13 cellular contexts compared by ENCODE assay signal in the genomic region with DNA sequence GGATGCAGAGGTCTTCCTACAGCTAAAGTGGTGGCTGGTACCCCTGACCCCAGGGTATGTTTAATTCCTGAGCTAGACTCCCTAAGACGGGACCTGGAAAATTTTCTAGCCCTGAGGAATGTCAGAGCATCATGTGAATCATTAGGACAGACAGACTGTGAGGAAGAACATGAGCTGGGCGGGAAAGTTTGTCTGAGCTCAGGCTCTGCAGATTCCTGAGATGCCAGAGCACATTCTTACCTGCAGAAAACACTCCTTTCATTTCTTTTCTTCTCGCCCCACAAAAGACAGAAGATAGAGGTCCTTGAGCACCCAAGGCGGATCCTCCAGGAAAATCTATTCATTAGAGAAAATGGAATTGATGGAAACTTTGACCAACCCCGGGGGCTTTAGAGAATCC. TPM values are rescaled to one million over a fixed set of nuclear protein-coding genes. Genes with fewer than 3 reads are reported as not detected.
DNase-seq lines count a peak whose midpoint lies in the region; ATAC-seq and TF ChIP-seq lines count a peak whose summit lies in the region.
"Had no signal": no experiment of that assay in that cellular context is flagged by ENCODE, and none has a peak within 500 bp of the region (broad histone marks: within the 10 kb centered on the region; RNA-seq: fewer than 3 reads in every experiment).

No MANE protein-coding gene starts in this region.

- peaks cover 61 to 92% (median 82%) of the 10 kb centered on the region in 4 donors for H3K4me1 Mint-ChIP-seq in CD4-positive, alpha-beta memory T cell
- peaks cover 17% of the 10 kb centered on the region for H3K4me1 Mint-ChIP-seq in neural progenitor cell

- no peaks in the 10 kb centered on the region for H3K9me3 Mint-ChIP-seq in CD4-positive, alpha-beta memory T cell
- no peaks in the 10 kb centered on the region for H3K9me3 Mint-ChIP-seq in neural progenitor cell
- H3K9me3 Mint-ChIP-seq: activated B cell treated with CpG ODN at 0.5 μM for 24 hours had no signal

- peaks cover 46% of the 10 kb centered on the region for H3K36me3 ChIP-seq in CD4-positive, alpha-beta memory T cell (ENCODE audit: insufficient read depth, low read length)
- H3K36me3 ChIP-seq in NT2/D1 (ENCODE audit: insufficient read depth, insufficient read length, low read length) (peaks cover 86% of the 10 kb centered on the region), esophagus muscularis mucosa (peaks cover 0 to 74% (median 50%) of the 10 kb centered on the region in 4 donors), neural progenitor cell (no peaks in the 10 kb centered on the region), WERI-Rb-1 (no peaks in the 10 kb centered on the region)

- no peaks in the 10 kb centered on the region for H3K27me3 ChIP-seq in CD4-positive, alpha-beta memory T cell (ENCODE audit: insufficient read depth, low read length)
- H3K27me3 ChIP-seq in NT2/D1 (ENCODE audit: insufficient read depth, insufficient read length) (peaks cover 20% of the 10 kb centered on the region), esophagus muscularis mucosa (no peaks in the 10 kb centered on the region), neural progenitor cell (no peaks in the 10 kb centered on the region), WERI-Rb-1 (ENCODE audit: insufficient read depth, low read depth, severe bottlenecking) (no peaks in the 10 kb centered on the region)

- peaks cover 27% of the 10 kb centered on the region for H3F3A ChIP-seq in neural progenitor cell (ENCODE audit: low read depth)

- H3K9ac ChIP-seq in NT2/D1 (ENCODE audit: insufficient read length, low read depth): no peak overlapping the region
- no peak overlapping the region for H3K9ac ChIP-seq in neural progenitor cell

- DNase-seq in CD4-positive, alpha-beta memory T cell: no peak
- peak; percentile 86 for DNase-seq in NT2/D1 (ENCODE audit: low read depth, low spot score)
- no peak for DNase-seq in esophagus muscularis mucosa (ENCODE audit: extremely low spot score)
- DNase-seq in neural progenitor cell (ENCODE audit: low spot score): peak; percentile 66
- no peak for DNase-seq in stimulated activated CD4-positive, alpha-beta T cell treated with anti-CD3 and anti-CD28 coated beads, Interleukin-1b, Interleukin-23, amount 100 ng/mL, for 48 hours
- no peak for DNase-seq in substantia nigra (lab: John Stamatoyannopoulos, UW)
- no peak for DNase-seq in WERI-Rb-1
- DNase-seq: activated B cell treated with CpG ODN at 0.5 μM for 24 hours, activated gamma-delta T cell, hippocampal formation, NCI-H1694 treated with DMSO at 0.1 percent for 48 hours had no signal

- H3K9me3 ChIP-seq in CD4-positive, alpha-beta memory T cell (ENCODE audit: control insufficient read depth in 1 of 2, low read length in 2 of 2): no peaks in the 10 kb centered on the region
- H3K9me3 ChIP-seq in NT2/D1 (ENCODE audit: insufficient read depth, low read length): no peaks in the 10 kb centered on the region
- H3K9me3 ChIP-seq in esophagus muscularis mucosa: no peaks in the 10 kb centered on the region
- no peaks in the 10 kb centered on the region for H3K9me3 ChIP-seq in neural progenitor cell (ENCODE audit: low read depth)
- H3K9me3 ChIP-seq in WERI-Rb-1 (ENCODE audit: severe bottlenecking): no peaks in the 10 kb centered on the region

- peak overlapping the region in 3 of 8 donors; percentile 13 to 58 (median 33) for H3K4me3 Mint-ChIP-seq in CD4-positive, alpha-beta memory T cell
- no peak overlapping the region for H3K4me3 Mint-ChIP-seq in neural progenitor cell
- H3K4me3 Mint-ChIP-seq: activated B cell treated with CpG ODN at 0.5 μM for 24 hours had no signal

- H3K27me3 Mint-ChIP-seq in CD4-positive, alpha-beta memory T cell: no peaks in the 10 kb centered on the region
- peaks cover 2% of the 10 kb centered on the region for H3K27me3 Mint-ChIP-seq in neural progenitor cell (ENCODE audit: insufficient read depth, low read depth)
- H3K27me3 Mint-ChIP-seq: activated B cell treated with CpG ODN at 0.5 μM for 24 hours had no signal

- WGBS in esophagus muscularis mucosa: 54% methylated on average over 5 of the region's 5 CpGs

- POLR2A ChIA-PET in CD4-positive, alpha-beta memory T cell (lab: Charles Lee; ENCODE audit: partially characterized antibody): interaction anchor here (4.6 to 4.7 kb wide), 2 partner anchors 8 to 31 kb away, joined by 42 to 62 read pairs; no protein-coding TSS in a partner anchor

- H3K4me1 ChIP-seq in CD4-positive, alpha-beta memory T cell (ENCODE audit: insufficient read depth, low read length): peaks cover 91% of the 10 kb centered on the region
- H3K4me1 ChIP-seq in NT2/D1 (ENCODE audit: insufficient read depth, insufficient read length) (peaks cover 15% of the 10 kb centered on the region), esophagus muscularis mucosa (peaks cover 51 to 99% (median 93%) of the 10 kb centered on the region in 4 donors), neural progenitor cell (peaks cover 16% of the 10 kb centered on the region)

- no peaks in the 10 kb centered on the region for H3K79me2 ChIP-seq in neural progenitor cell (ENCODE audit: low read depth)

- H3K4me3 ChIP-seq in CD4-positive, alpha-beta memory T cell (ENCODE audit: low read length in 2 of 2): no peak overlapping the region
- no peak overlapping the region for H3K4me3 ChIP-seq in NT2/D1 (ENCODE audit: insufficient read length, low read depth)
- no peak overlapping the region for H3K4me3 ChIP-seq in esophagus muscularis mucosa
- H3K4me3 ChIP-seq in neural progenitor cell: no peak overlapping the region
- no peak overlapping the region for H3K4me3 ChIP-seq in WERI-Rb-1 (ENCODE audit: low read depth, low read length)

- peaks cover 52 to 61% of the 10 kb centered on the region in 2 donors for H3K36me3 Mint-ChIP-seq in CD4-positive, alpha-beta memory T cell
- peaks cover 25% of the 10 kb centered on the region for H3K36me3 Mint-ChIP-seq in neural progenitor cell

- intact Hi-C loops in CD4-positive, alpha-beta memory T cell (cut with micrococcal nuclease): no loop called here
- intact Hi-C loops in esophagus muscularis mucosa (cut with DNase I): no loop called here

- H3K27ac ChIP-seq in CD4-positive, alpha-beta memory T cell (ENCODE audit: low read depth, low read length): peak overlapping the region; percentile 79
- H3K27ac ChIP-seq in esophagus muscularis mucosa (replicated peaks in 1 of 4): peak overlapping the region; percentile 68 to 98 (median 76)
- H3K27ac ChIP-seq in neural progenitor cell: peak overlapping the region; percentile 4
- no peak overlapping the region for H3K27ac ChIP-seq in substantia nigra (ENCODE audit: low read depth, low read length, poor library complexity, severe bottlenecking)
- no peak overlapping the region for H3K27ac ChIP-seq in WERI-Rb-1

- TF ChIP-seq POLR2A in esophagus muscularis mucosa (IDR thresholded peaks at IDR 0.05; ENCODE audit: low read depth): no peak

- peaks cover 9% of the 10 kb centered on the region for H4K20me1 ChIP-seq in neural progenitor cell (ENCODE audit: low read depth)

- H2AFZ ChIP-seq in neural progenitor cell (replicated peaks): no peak overlapping the region

- H3K4me2 ChIP-seq in neural progenitor cell: no peak overlapping the region

- ATAC-seq in HG03039 (IDR thresholded peaks at IDR 0.05; ENCODE audit: unreplicated experiment): no peak

- no peak for TF ChIP-seq EP300 in esophagus muscularis mucosa (IDR thresholded peaks at IDR 0.05)

- TF ChIP-seq CTCF in esophagus muscularis mucosa (IDR thresholded peaks at IDR 0.05) (no peak), neural progenitor cell (IDR thresholded peaks at IDR 0.05) (no peak), WERI-Rb-1 (IDR thresholded peaks at IDR 0.05; ENCODE audit: low read depth, low read length) (no peak)

- CTCF ChIA-PET in CD4-positive, alpha-beta memory T cell (lab: Charles Lee; ENCODE audit: partially characterized antibody): interaction anchor here (0.7 to 17.3 kb wide), 7 partner anchors 8 to 29 kb away, joined by 3 to 233 read pairs (median 3); no protein-coding TSS in a partner anchor

- peak overlapping the region; percentile 25 to 95 (median 84) for H3K27ac Mint-ChIP-seq in CD4-positive, alpha-beta memory T cell
- no peak overlapping the region for H3K27ac Mint-ChIP-seq in neural progenitor cell

RNA-seq across cellular contexts. Expression of a gene that starts 6.5 kb away (rescaled TPM):
- total RNA-seq in CD4-positive, alpha-beta memory T cell: 100 to 1,000 TPM; 178 to 180 TPM
- 100 to 1,000 TPM; 146 to 231 TPM for polyA plus RNA-seq in CD4-positive, alpha-beta memory T cell
- total RNA-seq in esophagus muscularis mucosa (100 to 1,000 TPM in 3 of 4 donors, 10 to 100 TPM in 1; 91.9 to 231 (median 161) TPM), neural progenitor cell (ENCODE audit: low replicate concordance) (61.7 and 64.2 TPM in 2 replicates)

RNA-seq across cellular contexts. Expression of a gene that starts 53.3 kb away (rescaled TPM):
- total RNA-seq in CD4-positive, alpha-beta memory T cell: under 1 TPM; 0.32 to 0.55 TPM
- polyA plus RNA-seq in CD4-positive, alpha-beta memory T cell: under 1 TPM in 1 of 2 donors, not detected in 1; 0.33 TPM
- total RNA-seq in esophagus muscularis mucosa (1 to 10 TPM in 1 of 4 donors, not detected in 3; 1.0 TPM), neural progenitor cell (ENCODE audit: low replicate concordance) (not detected in 2 replicates)
- total RNA-seq: activated B cell treated with CpG ODN at 0.5 μM for 24 hours, posterior vena cava had no signal

Comparison
In these comparisons a context has a peak if more than half of its experiments do, and no peak if none do; other contexts are left out.
1. DNase-seq: peak in NT2/D1 (single experiment) and neural progenitor cell (single experiment); none in CD4-positive, alpha-beta memory T cell (0 of 5), esophagus muscularis mucosa (single experiment), stimulated activated CD4-positive, alpha-beta T cell treated with anti-CD3 and anti-CD28 coated beads, Interleukin-1b, Interleukin-23, amount 100 ng/mL, for 48 hours (single experiment), substantia nigra (0 of 49) and WERI-Rb-1 (single experiment).
2. H3K27ac ChIP-seq: peak in CD4-positive, alpha-beta memory T cell (single experiment), esophagus muscularis mucosa (4 of 4) and neural progenitor cell (single experiment); none in substantia nigra (single experiment) and WERI-Rb-1 (single experiment).